In the genomic region with DNA sequence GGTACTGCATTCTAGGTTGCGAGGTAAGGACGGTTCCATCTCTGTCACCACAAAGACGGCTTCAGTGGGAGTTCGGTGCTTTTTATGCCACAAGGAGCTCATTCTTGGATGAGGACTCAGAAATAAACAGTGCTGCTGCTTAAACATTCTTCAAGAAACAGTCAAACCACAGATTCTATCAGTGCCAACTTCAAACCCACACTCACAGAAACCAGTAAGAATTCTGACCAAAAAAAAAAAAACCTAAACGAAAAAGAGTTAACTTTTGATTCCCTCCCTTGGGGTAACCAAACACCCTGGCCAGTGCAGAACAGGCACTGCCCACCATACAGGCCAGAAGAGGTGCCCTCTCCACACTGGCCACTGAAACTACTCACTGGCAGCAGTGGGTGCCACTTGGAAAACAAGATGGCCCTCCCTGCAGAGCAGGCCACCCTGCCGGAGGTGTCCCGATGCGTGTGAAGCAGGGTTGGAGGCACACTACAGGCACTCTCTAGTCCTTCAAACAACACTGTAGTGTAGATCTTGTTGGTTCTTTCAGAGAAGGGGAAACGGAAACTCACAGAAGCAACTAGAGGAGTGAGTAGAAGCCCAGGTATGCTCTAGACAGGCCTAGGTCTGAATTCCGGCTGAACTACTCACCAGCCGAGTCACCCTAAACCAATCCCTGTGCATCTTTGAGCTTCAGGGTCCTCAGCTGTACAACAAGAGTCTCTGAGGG, we compare ENCODE assay signal across 9 cellular contexts.
A peak's percentile ranks its signal among the peaks of the same experiment; 100 is the strongest.
DNase-seq lines count a peak whose midpoint lies in the region; ATAC-seq and TF ChIP-seq lines count a peak whose summit lies in the region.
"Had no signal": no experiment of that assay in that cellular context is flagged by ENCODE, and none has a peak within 500 bp of the region (broad histone marks: within the 10 kb centered on the region; RNA-seq: fewer than 3 reads in every experiment).

No MANE protein-coding gene starts in this region.

- peak overlapping the region; percentile 45; the same call in 1 of the 2 replicates for H3K9ac ChIP-seq in IMR-90 (ENCODE audit: low read depth, low read length)

- peaks cover 0 to 3% of the 10 kb centered on the region in 2 experiments; a peak in 1 of 4 replicates for H3K79me1 ChIP-seq in IMR-90 (ENCODE audit: low read depth in 1 of 2, low read length in 2 of 2)

- H2AK9ac ChIP-seq in IMR-90 (replicated peaks; ENCODE audit: low read depth, low read length, poor library complexity), result no peak overlapping the region

- peak overlapping the region; percentile 37; the same call in 1 of the 2 replicates for H4K5ac ChIP-seq in IMR-90 (ENCODE audit: low read depth, low read length)

- dilution Hi-C loops in IMR-90 (cut with HindIII; ENCODE audit: low sequenced_read_pairs, unreplicated experiment), result no loop called here

- peak overlapping the region; percentile 95 for H2AK5ac ChIP-seq in IMR-90 (ENCODE audit: low read depth, low read length)

- 0% methylated on average over 1 of the region's 11 CpGs; no CpG with 5 or more reads in 1 of the 2 experiments for WGBS in IMR-90 (ENCODE audit: extremely low coverage in 2 of 2, insufficient read length in 1 of 2), 2 experiments

- no peak for TF ChIP-seq POLR2A in IMR-90 (IDR thresholded peaks at IDR 0.05; ENCODE audit: low read depth, low read length)
- TF ChIP-seq POLR2A in Peyer's patch (IDR thresholded peaks at IDR 0.05), result no peak

- H3K56ac ChIP-seq in IMR-90 (ENCODE audit: extremely low read depth, insufficient read depth, low read length), result peak overlapping the region; percentile 88

- H3K14ac ChIP-seq in IMR-90 (replicated peaks; ENCODE audit: low read depth, low read length), result peak overlapping the region; percentile 86

- POLR2A ChIA-PET in IMR-90 (lab: Charles Lee; ENCODE audit: unreplicated experiment), result interaction anchor here (0.7 to 1.0 kb wide), 2 partner anchors 15 kb away, joined by 3 to 8 read pairs; no protein-coding TSS in a partner anchor

- peak overlapping the region; percentile 79 for H2AFZ ChIP-seq in IMR-90 (replicated peaks; ENCODE audit: low read length, poor library complexity)

- no peak for TF ChIP-seq RAD21 in IMR-90 (IDR thresholded peaks at IDR 0.05; ENCODE audit: low read length)

- peak overlapping the region; percentile 65 to 94 for H4K8ac ChIP-seq in IMR-90 (ENCODE audit: low read depth in 2 of 2, low read length in 2 of 2)

- peak overlapping the region; percentile 95 for H2BK120ac ChIP-seq in IMR-90 (ENCODE audit: low read depth, low read length)

- peak overlapping the region; percentile 89 for H3K27ac ChIP-seq in IMR-90 (ENCODE audit: insufficient read depth, low read length)
- H3K27ac ChIP-seq in Peyer's patch, result no peak overlapping the region

- H4K20me1 ChIP-seq in IMR-90 (ENCODE audit: insufficient read depth, low read length), result no peaks in the 10 kb centered on the region

- TF ChIP-seq CTCF in AG09309 (IDR thresholded peaks at IDR 0.05; ENCODE audit: control insufficient read depth, insufficient read depth, low read depth, low read length, missing control alignments), result no peak
- TF ChIP-seq CTCF in IMR-90 (conservative IDR thresholded peaks at IDR 0.05; ENCODE audit: low read depth, low read length), result no peak
- TF ChIP-seq CTCF in Peyer's patch (IDR thresholded peaks at IDR 0.05), result no peak

- H3K18ac ChIP-seq in IMR-90 (ENCODE audit: low read depth, low read length), result peak overlapping the region; percentile 89

- H3K4me2 ChIP-seq in IMR-90 (ENCODE audit: low read depth, low read length), result peak overlapping the region; percentile 80

- H3K4me3 ChIP-seq in AG09309 (ENCODE audit: control insufficient read depth, low read depth, low read length), result peak overlapping the region; percentile 21
- peak overlapping the region; percentile 13; the same call in 1 of the 2 replicates for H3K4me3 ChIP-seq in IMR-90 (ENCODE audit: insufficient read depth, low read depth, low read length)
- no peak overlapping the region for H3K4me3 ChIP-seq in Peyer's patch

- peak overlapping the region; percentile 95 for H4K91ac ChIP-seq in IMR-90 (ENCODE audit: insufficient read depth, low read depth, low read length)

- H3K4ac ChIP-seq in IMR-90 (ENCODE audit: low read depth, low read length), result peak overlapping the region; percentile 93

- peak; percentile 68 for DNase-seq in AG09309 (ENCODE audit: low read depth)
- peak; percentile 93 for DNase-seq in IMR-90
- peak; percentile 35 for DNase-seq in activated effector memory CD4-positive, alpha-beta T cell treated with Interleukin-2 at 50 U/mL for 16 hours
- peak; percentile 74 for DNase-seq in hepatic stellate cell (ENCODE audit: low spot score)
- no peak for DNase-seq in NCI-H1694 (lab: John Stamatoyannopoulos, UW)
- no peak for DNase-seq in NAMALWA (ENCODE audit: low spot score)
- no peak for DNase-seq in NK-92 (lab: John Stamatoyannopoulos, UW; ENCODE audit: unreplicated experiment)
- no peak for DNase-seq in Peyer's patch
- DNase-seq: dermis blood vessel endothelial cell had no signal

- in situ Hi-C loops in IMR-90 (cut with MboI; ENCODE audit: low sequenced_read_pairs), result no loop called here

- peak; percentile 69 for ATAC-seq in IMR-90 (ENCODE audit: low read depth)

- H2BK20ac ChIP-seq in IMR-90 (ENCODE audit: low read depth, low read length), result peak overlapping the region; percentile 78

- H3K4me1 ChIP-seq in IMR-90 (ENCODE audit: control insufficient read depth, insufficient read depth, low read length) (peaks cover 20% of the 10 kb centered on the region), Peyer's patch (no peaks in the 10 kb centered on the region)

- H3K9me3 ChIP-seq in IMR-90 (ENCODE audit: control insufficient read depth, insufficient read depth, low read length) (no peaks in the 10 kb centered on the region), Peyer's patch (no peaks in the 10 kb centered on the region)

- H2BK5ac ChIP-seq in IMR-90 (ENCODE audit: low read depth, low read length, poor library complexity, severe bottlenecking), result peak overlapping the region; percentile 100

- H3K36me3 ChIP-seq in IMR-90 (ENCODE audit: control insufficient read depth, insufficient read depth, low read length), result no peaks in the 10 kb centered on the region
- no peaks in the 10 kb centered on the region for H3K36me3 ChIP-seq in Peyer's patch

- intact Hi-C loops in IMR-90 (cut with micrococcal nuclease), result loop anchor here (5.0 kb wide), 1 partner anchor 182 kb away; no protein-coding TSS in a partner anchor

- peak overlapping the region; percentile 70 for H3K23ac ChIP-seq in IMR-90 (ENCODE audit: low read depth, low read length)

- no TSS peak for BruUV-seq in IMR-90 (replicated peaks; lab: Mats Ljungman, UMichigan)

- H3K9me1 ChIP-seq in IMR-90 (ENCODE audit: insufficient read depth, low read length), result peaks cover 36% of the 10 kb centered on the region

- H3K27me3 ChIP-seq in IMR-90 (ENCODE audit: control insufficient read depth, insufficient read depth, low read length) (no peaks in the 10 kb centered on the region; the same call in 1 of the 2 replicates), Peyer's patch (no peaks in the 10 kb centered on the region)

- CTCF ChIA-PET in IMR-90 (lab: Yijun Ruan, JAX), result interaction anchor here (0.6 to 2.5 kb wide), 3 partner anchors 31 to 97 kb away, joined by 3 to 9 read pairs (median 3); no protein-coding TSS in a partner anchor

- peak overlapping the region; percentile 94; the same call in 2 of the 3 replicates for H2BK15ac ChIP-seq in IMR-90 (ENCODE audit: low read depth, low read length)

TF ChIP-seq in IMR-90, 13 proteins besides CTCF, POLR2A, EP300 and RAD21:
- TF ChIP-seq, protein P1, sequence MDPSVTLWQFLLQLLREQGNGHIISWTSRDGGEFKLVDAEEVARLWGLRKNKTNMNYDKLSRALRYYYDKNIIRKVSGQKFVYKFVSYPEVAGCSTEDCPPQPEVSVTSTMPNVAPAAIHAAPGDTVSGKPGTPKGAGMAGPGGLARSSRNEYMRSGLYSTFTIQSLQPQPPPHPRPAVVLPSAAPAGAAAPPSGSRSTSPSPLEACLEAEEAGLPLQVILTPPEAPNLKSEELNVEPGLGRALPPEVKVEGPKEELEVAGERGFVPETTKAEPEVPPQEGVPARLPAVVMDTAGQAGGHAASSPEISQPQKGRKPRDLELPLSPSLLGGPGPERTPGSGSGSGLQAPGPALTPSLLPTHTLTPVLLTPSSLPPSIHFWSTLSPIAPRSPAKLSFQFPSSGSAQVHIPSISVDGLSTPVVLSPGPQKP (IDR thresholded peaks at IDR 0.05; ENCODE audit: borderline replicate concordance, low read depth, low read length), result no peak
- TF ChIP-seq RFX5 (IDR thresholded peaks at IDR 0.05; ENCODE audit: low read depth, low read length) (no peak), FOS (IDR thresholded peaks at IDR 0.05; ENCODE audit: low read depth, low read length) (peak; percentile 70), CHD1 (IDR thresholded peaks at IDR 0.05; ENCODE audit: low read depth, low read length) (no peak), BHLHE40 (IDR thresholded peaks at IDR 0.05; ENCODE audit: low read depth, low read length) (0 out of 2 replicates have a peak, but pooled peaks have one; percentile 14), MAFK (IDR thresholded peaks at IDR 0.05; ENCODE audit: low read depth, low read length) (peak; percentile 19; the same call in 1 of the 2 replicates)
TF ChIP-seq in IMR-90: peak in this region for 3.

Comparison
In these comparisons a context has a peak if more than half of its experiments do, and no peak if none do; other contexts are left out.
1. DNase-seq: peak in AG09309 (single experiment), IMR-90 (single experiment), activated effector memory CD4-positive, alpha-beta T cell treated with Interleukin-2 at 50 U/mL for 16 hours (single experiment) and hepatic stellate cell (single experiment); none in NCI-H1694 (single experiment), NAMALWA (single experiment), NK-92 (single experiment) and Peyer's patch (0 of 3).
2. H3K4me3 ChIP-seq: peak in AG09309 (single experiment) and IMR-90 (single experiment); none in Peyer's patch (0 of 4).